In genomic region chr5:132483101-132483500, GRCh38 we compare ENCODE assay signal across 13 cellular contexts. TPM values are rescaled to one million over a fixed set of nuclear protein-coding genes. Genes with fewer than 3 reads are reported as not detected.
DNase-seq lines count a peak whose midpoint lies in the region; ATAC-seq and TF ChIP-seq lines count a peak whose summit lies in the region.
"Had no signal": no experiment of that assay in that cellular context is flagged by ENCODE, and none has a peak within 500 bp of the region (broad histone marks: within the 10 kb centered on the region; RNA-seq: fewer than 3 reads in every experiment).

No MANE protein-coding gene starts in this region.

- no peak for TF ChIP-seq CTCF in CD14-positive monocyte (IDR thresholded peaks at IDR 0.05)
- no peak for TF ChIP-seq CTCF in CD8-positive, alpha-beta T cell (IDR thresholded peaks at IDR 0.05)
- TF ChIP-seq CTCF in neutrophil (IDR thresholded peaks at IDR 0.05), result no peak
- no peak for TF ChIP-seq CTCF in MCF 10A (IDR thresholded peaks at IDR 0.05; ENCODE audit: unreplicated experiment)

- intact Hi-C loops in CD14-positive monocyte (cut with micrococcal nuclease) (no loop called here), MCF 10A (cut with micrococcal nuclease) (no loop called here)
- intact Hi-C loops in CD8-positive, alpha-beta T cell (cut with DNase I, micrococcal nuclease), result no loop called here

- no peak overlapping the region for H3K27ac ChIP-seq in CD8-positive, alpha-beta T cell (ENCODE audit: low read depth, low read length)
- H3K27ac ChIP-seq in neutrophil, result peak overlapping the region; percentile 100
- H3K27ac ChIP-seq: foreskin keratinocyte, right lobe of liver had no signal

- CTCF ChIA-PET in CD8-positive, alpha-beta T cell (lab: Charles Lee), result interaction anchor here (1.2 to 5.3 kb wide), 5 partner anchors 17 to 97 kb away, joined by 3 to 30 read pairs (median 11); no protein-coding TSS in a partner anchor
- CTCF ChIA-PET in MCF 10A (lab: Yijun Ruan, JAX), result interaction anchor here (0.6 to 2.9 kb wide), 4 partner anchors 13 to 97 kb away, joined by 3 to 12 read pairs (median 7); no protein-coding TSS in a partner anchor

- H3K36me3 Mint-ChIP-seq in CD14-positive monocyte, result peaks cover 66 to 76% of the 10 kb centered on the region in 2 donors
- H3K36me3 Mint-ChIP-seq in CD8-positive, alpha-beta T cell, result peaks cover 62% of the 10 kb centered on the region
- peaks cover 24% of the 10 kb centered on the region for H3K36me3 Mint-ChIP-seq in activated naive CD8-positive, alpha-beta T cell
- H3K36me3 Mint-ChIP-seq in MCF 10A (ENCODE audit: insufficient read depth, unreplicated experiment), result peaks cover 76% of the 10 kb centered on the region

- H3K36me3 ChIP-seq in CD8-positive, alpha-beta T cell (ENCODE audit: insufficient read depth, low read length), result peaks cover 62% of the 10 kb centered on the region
- H3K36me3 ChIP-seq in neutrophil, result peaks cover 98% of the 10 kb centered on the region

- H3K9me3 Mint-ChIP-seq in CD14-positive monocyte (no peaks in the 10 kb centered on the region), MCF 10A (ENCODE audit: unreplicated experiment) (no peaks in the 10 kb centered on the region)
- H3K9me3 Mint-ChIP-seq in CD8-positive, alpha-beta T cell, result no peaks in the 10 kb centered on the region
- no peaks in the 10 kb centered on the region for H3K9me3 Mint-ChIP-seq in activated naive CD8-positive, alpha-beta T cell (ENCODE audit: low read depth)
- H3K9me3 Mint-ChIP-seq: stimulated activated memory B cell treated with anti-CD40 and anti-IgM and Interleukin-4, amounts not matched to agents 10 μg/mL and 1 μg/mL and 100 μg/mL, for 72 hours had no signal

- peaks cover 73% of the 10 kb centered on the region for H3K4me1 ChIP-seq in CD8-positive, alpha-beta T cell (ENCODE audit: insufficient read depth, low read length)
- peaks cover 47 to 80% of the 10 kb centered on the region in 2 experiments for H3K4me1 ChIP-seq in neutrophil (ENCODE audit: control insufficient read depth in 1 of 2, insufficient read depth in 1 of 2, low read depth in 1 of 2, low read length in 1 of 2)

- BruUV-seq in MCF 10A (replicated peaks; lab: Mats Ljungman, UMichigan), result no TSS peak

- H3K4me1 Mint-ChIP-seq in CD14-positive monocyte (peaks cover 84% of the 10 kb centered on the region), MCF 10A (ENCODE audit: insufficient read depth, unreplicated experiment) (peaks cover 22% of the 10 kb centered on the region)
- H3K4me1 Mint-ChIP-seq in CD8-positive, alpha-beta T cell (ENCODE audit: low read depth), result peaks cover 75% of the 10 kb centered on the region
- peaks cover 67% of the 10 kb centered on the region for H3K4me1 Mint-ChIP-seq in activated naive CD8-positive, alpha-beta T cell (ENCODE audit: low read depth)

- H3K9me3 ChIP-seq in CD8-positive, alpha-beta T cell (ENCODE audit: low read length), result no peaks in the 10 kb centered on the region
- H3K9me3 ChIP-seq in neutrophil, result peaks cover 15% of the 10 kb centered on the region
- H3K9me3 ChIP-seq: right lobe of liver had no signal

- H3K27me3 Mint-ChIP-seq in CD14-positive monocyte (ENCODE audit: low read depth in 3 of 3), result peaks cover 0 to 4% (median 0%) of the 10 kb centered on the region in 3 donors
- H3K27me3 Mint-ChIP-seq in CD8-positive, alpha-beta T cell (ENCODE audit: low read depth), result no peaks in the 10 kb centered on the region
- no peaks in the 10 kb centered on the region for H3K27me3 Mint-ChIP-seq in activated naive CD8-positive, alpha-beta T cell
- no peaks in the 10 kb centered on the region for H3K27me3 Mint-ChIP-seq in MCF 10A (ENCODE audit: insufficient read depth, unreplicated experiment)
- H3K27me3 Mint-ChIP-seq: stimulated activated memory B cell treated with anti-CD40 and anti-IgM and Interleukin-4, amounts not matched to agents 10 μg/mL and 1 μg/mL and 100 μg/mL, for 72 hours had no signal

- DNase-seq in CD14-positive monocyte (ENCODE audit: low spot score), result peak; percentile 16
- peak in 2 of 7 experiments; percentile 22 to 40 for DNase-seq in CD8-positive, alpha-beta T cell
- DNase-seq in MCF 10A (ENCODE audit: unreplicated experiment), result no peak
- DNase-seq: central memory CD4-positive, alpha-beta T cell; foreskin keratinocyte; HCEC 1CT; NCI-H2081 treated with DMSO at 0.1 percent for 48 hours had no signal

- ATAC-seq in CD8-positive, alpha-beta T cell, result no peak
- ATAC-seq in GM21737 (IDR thresholded peaks at IDR 0.05; ENCODE audit: unreplicated experiment) (no peak), GM19035 (IDR thresholded peaks at IDR 0.05; ENCODE audit: unreplicated experiment) (no peak)
- ATAC-seq: foreskin keratinocyte; right lobe of liver; stimulated activated memory B cell treated with anti-CD40 and anti-IgM and Interleukin-4, amounts not matched to agents 10 μg/mL and 1 μg/mL and 100 μg/mL, for 72 hours had no signal

- H3K27ac Mint-ChIP-seq in CD14-positive monocyte (peak overlapping the region in 1 of 7 donors; percentile 4), MCF 10A (ENCODE audit: low read depth, unreplicated experiment) (no peak overlapping the region)
- H3K27ac Mint-ChIP-seq in CD8-positive, alpha-beta T cell, result no peak overlapping the region
- peak overlapping the region; percentile 97 for H3K27ac Mint-ChIP-seq in activated naive CD8-positive, alpha-beta T cell
- H3K27ac Mint-ChIP-seq: stimulated activated memory B cell treated with anti-CD40 and anti-IgM and Interleukin-4, amounts not matched to agents 10 μg/mL and 1 μg/mL and 100 μg/mL, for 72 hours had no signal

- H3K27me3 ChIP-seq in CD8-positive, alpha-beta T cell (ENCODE audit: insufficient read depth, low read length), result no peaks in the 10 kb centered on the region
- H3K27me3 ChIP-seq in neutrophil, result no peaks in the 10 kb centered on the region
- H3K27me3 ChIP-seq: foreskin keratinocyte, right lobe of liver had no signal

- H3K4me3 ChIP-seq in CD8-positive, alpha-beta T cell (ENCODE audit: low read depth, low read length), result no peak overlapping the region
- no peak overlapping the region for H3K4me3 ChIP-seq in neutrophil (ENCODE audit: low read depth in 1 of 2, low read length in 1 of 2)
- H3K4me3 ChIP-seq: right lobe of liver had no signal

- H3K4me3 Mint-ChIP-seq in CD14-positive monocyte (no peak overlapping the region), MCF 10A (ENCODE audit: unreplicated experiment) (no peak overlapping the region)
- peak overlapping the region; percentile 35 for H3K4me3 Mint-ChIP-seq in CD8-positive, alpha-beta T cell
- peak overlapping the region; percentile 38 for H3K4me3 Mint-ChIP-seq in activated naive CD8-positive, alpha-beta T cell
- H3K4me3 Mint-ChIP-seq: stimulated activated memory B cell treated with anti-CD40 and anti-IgM and Interleukin-4, amounts not matched to agents 10 μg/mL and 1 μg/mL and 100 μg/mL, for 72 hours had no signal

- POLR2A ChIA-PET in CD8-positive, alpha-beta T cell (lab: Charles Lee), result interaction anchor here (1.5 to 21.8 kb wide), 5 partner anchors 7 to 71 kb away, joined by 4 to 391 read pairs (median 136); partner anchors contain the start of gene IRF1
- POLR2A ChIA-PET in MCF 10A (lab: Yijun Ruan, JAX), result interaction anchor here (1.0 kb wide), 1 partner anchor 13 kb away, joined by 3 read pairs; no protein-coding TSS in a partner anchor

RNA-seq across cellular contexts. Expression of gene IRF1, which starts 7.5 kb away (rescaled TPM):
- polyA plus RNA-seq in CD14-positive monocyte, result 100 to 1,000 TPM; 125 to 129 TPM
- 1,000 to 10,000 TPM; 1,214 to 1,250 TPM for total RNA-seq in CD8-positive, alpha-beta T cell
- 18.7 and 23.0 TPM in 2 replicates for total RNA-seq in MCF 10A (2022)

Comparison
In these comparisons a context has a peak if more than half of its experiments do, and no peak if none do; other contexts are left out.
1. H3K4me3 Mint-ChIP-seq: peak in CD8-positive, alpha-beta T cell (single experiment) and activated naive CD8-positive, alpha-beta T cell (single experiment); none in CD14-positive monocyte (0 of 2) and MCF 10A (single experiment).
2. RNA of gene IRF1, which starts 7.5 kb away (total RNA-seq): 1,214 to 1,250 TPM in CD8-positive, alpha-beta T cell; 18.7 to 23.0 TPM in MCF 10A; every median in the first group is over 10 times any median in the second.